In genomic region chr20:8404912-8405635, GRCh38 we compare ENCODE assay signal across 16 cellular contexts.
"Had no signal": no experiment of that assay in that cellular context is flagged by ENCODE, and none has a peak within 500 bp of the region (broad histone marks: within the 10 kb centered on the region; RNA-seq: fewer than 3 reads in every experiment).

No MANE protein-coding gene starts in this region.

- H3K27me3 Mint-ChIP-seq: activated CD8-positive, alpha-beta T cell treated with anti-CD3 and anti-CD28 coated beads for 36 hours; activated naive CD8-positive, alpha-beta T cell treated with anti-CD3 and anti-CD28 coated beads for 36 hours; memory B cell had no signal

- H3K4me3 ChIP-seq: ovary, tibial artery, uterus had no signal

- H3K4me1 Mint-ChIP-seq: nephron progenitor cell had no signal

- DNase-seq: activated CD8-positive, alpha-beta memory T cell treated with anti-CD3 and anti-CD28 coated beads, Interleukin-2, amount 50 U/mL, for 4 hours; activated CD8-positive, alpha-beta T cell treated with anti-CD3 and anti-CD28 coated beads for 36 hours; activated gamma-delta T cell treated with Interleukin-2 at 50 U/mL for 16 hours; activated naive CD8-positive, alpha-beta T cell treated with anti-CD3 and anti-CD28 coated beads for 36 hours; activated T-cell treated with anti-CD3 and anti-CD28 coated beads, Interleukin-2, amount 50 U/mL, for 72 hours; anterior cingulate cortex; nephron progenitor cell; ovary; small intestine; tibial artery; uterus had no signal

- H3K27ac ChIP-seq: ovary, tibial artery, uterus, VCaP had no signal

- H3K4me3 Mint-ChIP-seq: activated CD8-positive, alpha-beta T cell treated with anti-CD3 and anti-CD28 coated beads for 36 hours; activated naive CD8-positive, alpha-beta T cell treated with anti-CD3 and anti-CD28 coated beads for 36 hours; activated T-cell treated with anti-CD3 and anti-CD28 coated beads, Interleukin-2, amount 50 U/mL, for 72 hours; memory B cell; nephron progenitor cell; T-helper 2 cell treated with Interferon-gamma antibody and Interleukin-4, amounts not matched to agents 5 μg/mL and 100 μg/mL, for 36 hours had no signal

- H3K27me3 ChIP-seq: ovary, tibial artery, uterus had no signal

- H3K36me3 ChIP-seq: ovary, tibial artery, uterus had no signal

- H3K27ac Mint-ChIP-seq: activated CD8-positive, alpha-beta T cell treated with anti-CD3 and anti-CD28 coated beads for 36 hours; activated naive CD8-positive, alpha-beta T cell treated with anti-CD3 and anti-CD28 coated beads for 36 hours; activated T-cell treated with anti-CD3 and anti-CD28 coated beads, Interleukin-2, amount 50 U/mL, for 72 hours; memory B cell; nephron progenitor cell; T-helper 2 cell treated with Interferon-gamma antibody and Interleukin-4, amounts not matched to agents 5 μg/mL and 100 μg/mL, for 36 hours had no signal

- H3K4me1 ChIP-seq: tibial artery, uterus had no signal

- H3K9me3 Mint-ChIP-seq: activated CD8-positive, alpha-beta T cell treated with anti-CD3 and anti-CD28 coated beads for 36 hours; activated naive CD8-positive, alpha-beta T cell treated with anti-CD3 and anti-CD28 coated beads for 36 hours; activated T-cell treated with anti-CD3 and anti-CD28 coated beads, Interleukin-2, amount 50 U/mL, for 72 hours; memory B cell; T-helper 2 cell treated with Interferon-gamma antibody and Interleukin-4, amounts not matched to agents 5 μg/mL and 100 μg/mL, for 36 hours had no signal

- ATAC-seq: activated CD8-positive, alpha-beta T cell treated with anti-CD3 and anti-CD28 coated beads for 36 hours; activated T-cell treated with anti-CD3 and anti-CD28 coated beads, Interleukin-2, amount 50 U/mL, for 72 hours; esophagus mucosa; left lobe of liver had no signal

- H3K36me3 Mint-ChIP-seq: activated naive CD8-positive, alpha-beta T cell treated with anti-CD3 and anti-CD28 coated beads for 36 hours; memory B cell had no signal
